29 cellular contexts compared by ENCODE assay signal in genomic region chr6:16873698-16874097, GRCh38.
"Had no signal": no experiment of that assay in that cellular context is flagged by ENCODE, and none has a peak within 500 bp of the region (broad histone marks: within the 10 kb centered on the region; RNA-seq: fewer than 3 reads in every experiment).

No MANE protein-coding gene starts in this region.

- H3K36me3 ChIP-seq: adrenal gland, breast epithelium had no signal

- DNase-seq: activated CD4-positive, alpha-beta memory T cell treated with anti-CD3 and anti-CD28 coated beads, Interleukin-2, amount 10 ng/mL, durations not matched to agents 7 days and 5 days; activated CD4-positive, alpha-beta T cell treated with anti-CD3 and anti-CD28 coated beads, Interleukin-2, amount 50 U/mL, for 1 hour; activated CD8-positive, alpha-beta memory T cell treated with anti-CD3 and anti-CD28 coated beads for 24 hours; activated CD8-positive, alpha-beta memory T cell treated with anti-CD3 and anti-CD28 coated beads, Interleukin-2, amount 10 ng/mL, durations not matched to agents 7 days and 5 days; activated CD8-positive, alpha-beta memory T cell treated with anti-CD3 and anti-CD28 coated beads, Interleukin-2, amount 50 U/mL, for 48 hours; activated effector memory CD4-positive, alpha-beta T cell treated with anti-CD3 and anti-CD28 coated beads, Interleukin-2, amount 50 U/mL, for 16 hours; activated naive CD4-positive, alpha-beta T cell; activated naive CD4-positive, alpha-beta T cell treated with anti-CD3 and anti-CD28 coated beads, Interleukin-2, amount 50 U/mL, for 16 hours; activated naive CD8-positive, alpha-beta T cell treated with anti-CD3 and anti-CD28 coated beads for 36 hours; activated T-cell treated with anti-CD3 and anti-CD28 coated beads, Interleukin-2, amount 50 U/mL, for 72 hours; adrenal gland; body of pancreas; NCI-H1105; NCI-H1417 treated with DMSO at 0.1 percent for 48 hours; NCI-H187 treated with DMSO at 0.1 percent for 48 hours; NCI-H2081; NCI-H2171; NCI-H446; NCI-H510A treated with DMSO at 0.1 percent for 48 hours; NCI-H526 treated with DMSO at 0.1 percent for 48 hours; NK-92 treated with Interleukin-12 subunit alpha and Interleukin-12 subunit beta, amount 100 ng/mL, for 24 hours; OCI-M1; Right ventricle myocardium superior; T1000 had no signal

- ATAC-seq: activated CD8-positive, alpha-beta memory T cell treated with anti-CD3 and anti-CD28 coated beads, Interleukin-2, amount 10 ng/mL, durations not matched to agents 7 days and 5 days; activated T-cell treated with anti-CD3 and anti-CD28 coated beads, Interleukin-2, amount 50 U/mL, for 72 hours; activated T-helper 17 cell treated with anti-CD3 and anti-CD28 coated beads, Interleukin-2, amount 50 U/mL, for 72 hours; body of pancreas had no signal

- H3K27me3 ChIP-seq: adrenal gland, body of pancreas, breast epithelium had no signal

- H3K4me3 Mint-ChIP-seq: activated CD4-positive, alpha-beta memory T cell treated with anti-CD3 and anti-CD28 coated beads, Interleukin-2, amount 10 ng/mL, durations not matched to agents 7 days and 5 days; activated CD8-positive, alpha-beta memory T cell treated with anti-CD3 and anti-CD28 coated beads, Interleukin-2, amount 10 ng/mL, durations not matched to agents 7 days and 5 days; activated naive CD8-positive, alpha-beta T cell treated with anti-CD3 and anti-CD28 coated beads for 36 hours; activated T-cell treated with anti-CD3 and anti-CD28 coated beads, Interleukin-2, amount 50 U/mL, for 72 hours; activated T-helper 17 cell treated with anti-CD3 and anti-CD28 coated beads, Interleukin-2, amount 50 U/mL, for 72 hours; IgD-negative memory B cell had no signal

- H3K4me2 ChIP-seq: KMS-11 had no signal

- H3K4me1 ChIP-seq: adrenal gland, body of pancreas, breast epithelium had no signal

- H3K4me3 ChIP-seq: adrenal gland, body of pancreas, breast epithelium, SK-N-MC had no signal

- H3K9me3 ChIP-seq: adrenal gland, body of pancreas had no signal

- H3K9ac ChIP-seq: KMS-11 had no signal

- H3K27ac ChIP-seq: adrenal gland, body of pancreas, breast epithelium, KMS-11 had no signal

- H3K36me3 Mint-ChIP-seq: activated CD8-positive, alpha-beta memory T cell treated with anti-CD3 and anti-CD28 coated beads, Interleukin-2, amount 10 ng/mL, durations not matched to agents 7 days and 5 days; activated naive CD8-positive, alpha-beta T cell treated with anti-CD3 and anti-CD28 coated beads for 36 hours; IgD-negative memory B cell had no signal

- H3K4me1 Mint-ChIP-seq: activated CD4-positive, alpha-beta memory T cell treated with anti-CD3 and anti-CD28 coated beads, Interleukin-2, amount 10 ng/mL, durations not matched to agents 7 days and 5 days; activated CD8-positive, alpha-beta memory T cell treated with anti-CD3 and anti-CD28 coated beads, Interleukin-2, amount 10 ng/mL, durations not matched to agents 7 days and 5 days; activated naive CD8-positive, alpha-beta T cell treated with anti-CD3 and anti-CD28 coated beads for 36 hours; activated T-helper 17 cell treated with anti-CD3 and anti-CD28 coated beads, Interleukin-2, amount 50 U/mL, for 72 hours; IgD-negative memory B cell had no signal

- H3K27ac Mint-ChIP-seq: activated CD4-positive, alpha-beta memory T cell treated with anti-CD3 and anti-CD28 coated beads, Interleukin-2, amount 10 ng/mL, durations not matched to agents 7 days and 5 days; activated CD8-positive, alpha-beta memory T cell treated with anti-CD3 and anti-CD28 coated beads, Interleukin-2, amount 10 ng/mL, durations not matched to agents 7 days and 5 days; activated naive CD8-positive, alpha-beta T cell treated with anti-CD3 and anti-CD28 coated beads for 36 hours; activated T-cell treated with anti-CD3 and anti-CD28 coated beads, Interleukin-2, amount 50 U/mL, for 72 hours; activated T-helper 17 cell treated with anti-CD3 and anti-CD28 coated beads, Interleukin-2, amount 50 U/mL, for 72 hours; IgD-negative memory B cell had no signal

- H3K9me3 Mint-ChIP-seq: activated T-helper 17 cell treated with anti-CD3 and anti-CD28 coated beads, Interleukin-2, amount 50 U/mL, for 72 hours had no signal
